10 cellular contexts compared by ENCODE assay signal in genomic region chr2:234293973-234294372, GRCh38.
DNase-seq lines count a peak whose midpoint lies in the region; ATAC-seq and TF ChIP-seq lines count a peak whose summit lies in the region.
"Had no signal": no experiment of that assay in that cellular context is flagged by ENCODE, and none has a peak within 500 bp of the region (broad histone marks: within the 10 kb centered on the region; RNA-seq: fewer than 3 reads in every experiment).

No MANE protein-coding gene starts in this region.

- H4K8ac ChIP-seq in neuronal stem cell (ENCODE audit: low read depth, low read length): no peak overlapping the region

- H3K27me3 Mint-ChIP-seq in activated naive CD4-positive, alpha-beta T cell treated with anti-CD3 and anti-CD28 coated beads, Interleukin-2, amount 50 U/mL, for 24 hours: no peaks in the 10 kb centered on the region

- no peaks in the 10 kb centered on the region for H3K27me3 ChIP-seq in neuronal stem cell (ENCODE audit: control insufficient read depth in 3 of 3, insufficient read depth in 3 of 3, low read depth in 1 of 3, low read length in 3 of 3)

- TF ChIP-seq POLR2A in NB4 (IDR thresholded peaks at IDR 0.05; ENCODE audit: extremely low read depth, insufficient read length): no peak

- H3K23ac ChIP-seq in neuronal stem cell (ENCODE audit: low read depth, low read length, poor library complexity): no peak overlapping the region

- H3K27ac Mint-ChIP-seq in activated naive CD4-positive, alpha-beta T cell treated with anti-CD3 and anti-CD28 coated beads, Interleukin-2, amount 50 U/mL, for 24 hours: peak overlapping the region; percentile 94

- H2AFZ ChIP-seq in neuronal stem cell (ENCODE audit: low read length): no peak overlapping the region

- peaks cover 94% of the 10 kb centered on the region for H3K4me1 Mint-ChIP-seq in activated naive CD4-positive, alpha-beta T cell treated with anti-CD3 and anti-CD28 coated beads, Interleukin-2, amount 50 U/mL, for 24 hours

- peak overlapping the region; percentile 63 for H2BK12ac ChIP-seq in neuronal stem cell (ENCODE audit: low read length)

- WGBS in neuronal stem cell (ENCODE audit: extremely low coverage in 2 of 2, insufficient read length in 2 of 2, insufficient replicate concordance in 1 of 2), 2 donors: no CpG with 5 or more reads among the region's 4 CpGs

- peak overlapping the region; percentile 15 for H2AK5ac ChIP-seq in neuronal stem cell (ENCODE audit: low read depth, low read length)

- peak overlapping the region; percentile 27 for H3K18ac ChIP-seq in neuronal stem cell (ENCODE audit: low read length)

- H2BK120ac ChIP-seq in neuronal stem cell (ENCODE audit: low read depth, low read length): no peak overlapping the region

- peak overlapping the region; percentile 14 for H2BK15ac ChIP-seq in neuronal stem cell (ENCODE audit: low read length)

- DNase-seq in NCI-H2107 treated with DMSO at 0.1 percent for 48 hours (lab: John Stamatoyannopoulos, UW; ENCODE audit: unreplicated experiment) (peak; percentile 5), NCI-H2107 (lab: John Stamatoyannopoulos, UW) (no peak), NB4 (ENCODE audit: low read depth) (peak; percentile 21), neuronal stem cell (ENCODE audit: low spot score) (no peak), NCI-H226 (no peak)
- no peak for DNase-seq in effector CD4-positive, alpha-beta T cell
- DNase-seq: activated CD4-positive, alpha-beta T cell treated with anti-CD3 and anti-CD28 coated beads for 4 hours; NCI-H1694 had no signal

- H3K36me3 Mint-ChIP-seq in activated naive CD4-positive, alpha-beta T cell treated with anti-CD3 and anti-CD28 coated beads, Interleukin-2, amount 50 U/mL, for 24 hours: peaks cover 2% of the 10 kb centered on the region

- no peak overlapping the region for H4K91ac ChIP-seq in neuronal stem cell (ENCODE audit: low read depth, low read length, poor library complexity)

- no peaks in the 10 kb centered on the region for H3K9me3 Mint-ChIP-seq in activated naive CD4-positive, alpha-beta T cell treated with anti-CD3 and anti-CD28 coated beads, Interleukin-2, amount 50 U/mL, for 24 hours

- peaks cover 0 to 5% of the 10 kb centered on the region in 2 donors for H3K4me1 ChIP-seq in neuronal stem cell (ENCODE audit: control insufficient read depth in 2 of 2, insufficient read depth in 1 of 2, low read depth in 1 of 2, low read length in 2 of 2)

- H3K14ac ChIP-seq in neuronal stem cell (ENCODE audit: low read length): no peak overlapping the region

- H3K79me1 ChIP-seq in neuronal stem cell (ENCODE audit: low read depth, low read length): no peaks in the 10 kb centered on the region

- H3K9me3 ChIP-seq in neuronal stem cell (replicated peaks in 1 of 2; ENCODE audit: control insufficient read depth in 2 of 2, insufficient read depth in 1 of 2, low read depth in 1 of 2, low read length in 2 of 2): no peaks in the 10 kb centered on the region

- peak overlapping the region; percentile 71 for H3K4me3 Mint-ChIP-seq in activated naive CD4-positive, alpha-beta T cell treated with anti-CD3 and anti-CD28 coated beads, Interleukin-2, amount 50 U/mL, for 24 hours

- no peak overlapping the region for H3K4ac ChIP-seq in neuronal stem cell (ENCODE audit: low read length)

- no peak for ATAC-seq in GM19351 (IDR thresholded peaks at IDR 0.05; ENCODE audit: unreplicated experiment)

- no peak overlapping the region for H3K9ac ChIP-seq in neuronal stem cell (ENCODE audit: low read depth, low read length, poor library complexity)

- no peaks in the 10 kb centered on the region for H3K36me3 ChIP-seq in neuronal stem cell (replicated peaks in 1 of 2; ENCODE audit: control insufficient read depth in 2 of 2, insufficient read depth in 2 of 2, low read length in 2 of 2)

- no peak overlapping the region for H2BK5ac ChIP-seq in neuronal stem cell (ENCODE audit: low read length)

- H3K4me2 ChIP-seq in neuronal stem cell (ENCODE audit: insufficient read depth, low read length, poor library complexity, severe bottlenecking): no peak overlapping the region

- no peak for TF ChIP-seq CTCF in NB4 (IDR thresholded peaks at IDR 0.05; ENCODE audit: low read depth, low read length)

- H3K27ac ChIP-seq in neuronal stem cell (replicated peaks; ENCODE audit: low read length): no peak overlapping the region

- no peak overlapping the region for H3K4me3 ChIP-seq in NB4 (ENCODE audit: low read depth, low read length)
- H3K4me3 ChIP-seq in neuronal stem cell (ENCODE audit: low read length in 2 of 2): no peak overlapping the region

Comparison
In these comparisons a context has a peak if more than half of its experiments do, and no peak if none do; other contexts are left out.
1. DNase-seq: peak in NCI-H2107 treated with DMSO at 0.1 percent for 48 hours (single experiment) and NB4 (single experiment); none in NCI-H2107 (single experiment), neuronal stem cell (single experiment), effector CD4-positive, alpha-beta T cell (single experiment) and NCI-H226 (single experiment).